Comparison of ENCODE assay signal across 10 cellular contexts in the genomic region with DNA sequence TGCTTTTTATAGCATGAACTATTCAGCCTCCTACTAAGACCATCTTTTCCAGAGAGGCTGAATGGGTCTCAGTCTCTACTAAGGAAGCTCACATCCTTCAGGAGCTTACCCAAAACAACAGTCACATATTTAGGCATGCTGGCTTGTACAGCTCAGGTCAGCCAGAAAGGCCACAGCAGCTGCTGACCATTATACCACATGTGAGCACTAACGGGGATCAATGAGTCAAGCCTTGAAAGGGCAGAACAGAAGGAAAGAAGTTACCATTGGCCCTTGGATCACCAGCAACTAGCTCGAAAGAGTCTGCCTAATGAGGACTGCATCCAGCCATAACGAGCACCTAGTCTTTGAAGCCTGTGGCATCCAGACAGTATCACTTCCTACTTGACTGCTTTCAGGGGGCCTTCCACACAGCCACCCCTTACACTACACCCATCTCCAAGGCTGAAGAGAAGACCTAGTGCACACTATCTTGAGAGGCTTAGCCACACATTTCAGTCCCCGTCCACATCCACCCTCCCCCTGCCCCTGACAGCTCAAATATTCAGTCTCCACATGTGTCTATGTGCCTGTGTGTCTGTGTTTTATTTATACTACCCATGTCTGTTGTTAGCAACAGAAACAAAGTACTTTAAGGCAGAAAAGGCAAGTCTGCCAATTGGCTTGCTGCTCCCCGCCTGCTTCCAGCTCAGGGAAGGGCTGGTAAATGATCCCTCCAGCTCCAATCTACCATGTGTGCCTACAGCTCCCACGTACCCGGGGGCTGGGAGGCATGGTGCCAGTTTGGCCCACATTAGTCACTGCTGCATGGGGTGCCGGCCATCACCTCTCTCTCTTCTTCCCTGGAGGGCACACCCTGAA.
DNase-seq lines count a peak whose midpoint lies in the region.
"Had no signal": no experiment of that assay in that cellular context is flagged by ENCODE, and none has a peak within 500 bp of the region (broad histone marks: within the 10 kb centered on the region; RNA-seq: fewer than 3 reads in every experiment).

No MANE protein-coding gene starts in this region.

- no peaks in the 10 kb centered on the region for H3K9me3 Mint-ChIP-seq in activated T-helper 1 cell treated with anti-CD3 and anti-CD28 coated beads, Interleukin-12 subunit alpha, Interleukin-12 subunit beta, Interleukin-2, Interleukin-4 antibody, amounts not matched to agents 30 ng/mL and 10 ng/mL and 1 ng/mL, durations not matched to agents 14 hours and 24 hours and 36 hours
- H3K9me3 Mint-ChIP-seq: activated T-cell treated with anti-CD3 and anti-CD28 coated beads, Interleukin-2, amount 50 U/mL, for 24 hours had no signal

- H3K36me3 Mint-ChIP-seq in activated T-helper 1 cell treated with anti-CD3 and anti-CD28 coated beads, Interleukin-12 subunit alpha, Interleukin-12 subunit beta, Interleukin-2, Interleukin-4 antibody, amounts not matched to agents 30 ng/mL and 10 ng/mL and 1 ng/mL, durations not matched to agents 14 hours and 24 hours and 36 hours (ENCODE audit: low read depth), result no peaks in the 10 kb centered on the region

- DNase-seq in HCEC 1CT, result peak; percentile 78
- peak; percentile 75 for DNase-seq in astrocyte of the hippocampus (ENCODE audit: low read depth, low spot score)
- DNase-seq in kidney glomerular epithelial cell (lab: John Stamatoyannopoulos, UW), result peak; percentile 20
- peak; percentile 36 for DNase-seq in superior temporal gyrus (ENCODE audit: extremely low spot score)
- DNase-seq in NCI-H146 (lab: John Stamatoyannopoulos, UW), result no peak
- no peak for DNase-seq in central memory CD4-positive, alpha-beta T cell
- DNase-seq in globus pallidus (ENCODE audit: low spot score), result no peak
- no peak for DNase-seq in activated T-helper 1 cell treated with anti-CD3 and anti-CD28 coated beads, Interleukin-12 subunit alpha, Interleukin-12 subunit beta, Interleukin-2, Interleukin-4 antibody, amounts not matched to agents 30 ng/mL and 10 ng/mL and 1 ng/mL, durations not matched to agents 14 hours and 24 hours and 36 hours (ENCODE audit: low spot score)
- DNase-seq: activated T-cell treated with anti-CD3 and anti-CD28 coated beads, Interleukin-2, amount 50 U/mL, for 24 hours; stimulated activated CD4-positive, alpha-beta T cell treated with anti-CD3 and anti-CD28 coated beads, Interleukin-4, amount 100 ng/mL, for 4 hours had no signal

- intact Hi-C loops in activated T-helper 1 cell treated with anti-CD3 and anti-CD28 coated beads, Interleukin-12 subunit alpha, Interleukin-12 subunit beta, Interleukin-2, Interleukin-4 antibody, amounts not matched to agents 30 ng/mL and 10 ng/mL and 1 ng/mL, durations not matched to agents 14 hours and 24 hours and 36 hours (cut with micrococcal nuclease), result no loop called here

- H3K4me1 Mint-ChIP-seq in activated T-helper 1 cell treated with anti-CD3 and anti-CD28 coated beads, Interleukin-12 subunit alpha, Interleukin-12 subunit beta, Interleukin-2, Interleukin-4 antibody, amounts not matched to agents 30 ng/mL and 10 ng/mL and 1 ng/mL, durations not matched to agents 14 hours and 24 hours and 36 hours (ENCODE audit: low read depth), result peaks cover 5% of the 10 kb centered on the region

- H3K4me3 Mint-ChIP-seq in activated T-helper 1 cell treated with anti-CD3 and anti-CD28 coated beads, Interleukin-12 subunit alpha, Interleukin-12 subunit beta, Interleukin-2, Interleukin-4 antibody, amounts not matched to agents 30 ng/mL and 10 ng/mL and 1 ng/mL, durations not matched to agents 14 hours and 24 hours and 36 hours, result no peak overlapping the region
- H3K4me3 Mint-ChIP-seq: activated T-cell treated with anti-CD3 and anti-CD28 coated beads, Interleukin-2, amount 50 U/mL, for 24 hours had no signal

- H3K27me3 Mint-ChIP-seq in activated T-helper 1 cell treated with anti-CD3 and anti-CD28 coated beads, Interleukin-12 subunit alpha, Interleukin-12 subunit beta, Interleukin-2, Interleukin-4 antibody, amounts not matched to agents 30 ng/mL and 10 ng/mL and 1 ng/mL, durations not matched to agents 14 hours and 24 hours and 36 hours (ENCODE audit: insufficient read depth), result peaks cover 13% of the 10 kb centered on the region

- no peak overlapping the region for H3K27ac Mint-ChIP-seq in activated T-helper 1 cell treated with anti-CD3 and anti-CD28 coated beads, Interleukin-12 subunit alpha, Interleukin-12 subunit beta, Interleukin-2, Interleukin-4 antibody, amounts not matched to agents 30 ng/mL and 10 ng/mL and 1 ng/mL, durations not matched to agents 14 hours and 24 hours and 36 hours
- H3K27ac Mint-ChIP-seq: activated T-cell treated with anti-CD3 and anti-CD28 coated beads, Interleukin-2, amount 50 U/mL, for 24 hours had no signal

Comparison
In these comparisons a context has a peak if more than half of its experiments do, and no peak if none do; other contexts are left out.
1. DNase-seq: peak in HCEC 1CT (single experiment), astrocyte of the hippocampus (single experiment), kidney glomerular epithelial cell (single experiment) and superior temporal gyrus (single experiment); none in NCI-H146 (single experiment), central memory CD4-positive, alpha-beta T cell (single experiment), globus pallidus (single experiment) and activated T-helper 1 cell treated with anti-CD3 and anti-CD28 coated beads, Interleukin-12 subunit alpha, Interleukin-12 subunit beta, Interleukin-2, Interleukin-4 antibody, amounts not matched to agents 30 ng/mL and 10 ng/mL and 1 ng/mL, durations not matched to agents 14 hours and 24 hours and 36 hours (single experiment).